ENCODE assay signal across 15 cellular contexts in genomic region chr2:45825001-45825651, GRCh38.
DNase-seq lines count a peak whose midpoint lies in the region; ATAC-seq and TF ChIP-seq lines count a peak whose summit lies in the region.
"Had no signal": no experiment of that assay in that cellular context is flagged by ENCODE, and none has a peak within 500 bp of the region (broad histone marks: within the 10 kb centered on the region; RNA-seq: fewer than 3 reads in every experiment).

No MANE protein-coding gene starts in this region.

- H3K4me1 ChIP-seq in mammary epithelial cell (ENCODE audit: insufficient read depth, low read length) (peaks cover 33% of the 10 kb centered on the region), transverse colon (peaks cover 3 to 18% (median 10%) of the 10 kb centered on the region in 4 donors)

- DNase-seq in MCF 10A (ENCODE audit: unreplicated experiment) (peak; percentile 18), mammary epithelial cell (no peak), NCI-H2107 treated with DMSO at 0.1 percent for 48 hours (lab: John Stamatoyannopoulos, UW; ENCODE audit: unreplicated experiment) (peak; percentile 46), glomerular visceral epithelial cell (ENCODE audit: extremely low spot score) (peak; percentile 67), transverse colon (no peak), mesothelial cell of epicardium (ENCODE audit: low spot score in 2 of 2, unreplicated experiment in 2 of 2) (no peak)
- DNase-seq in activated CD4-positive, alpha-beta T cell treated with anti-CD3 and anti-CD28 coated beads for 48 hours, result no peak
- DNase-seq: activated CD8-positive, alpha-beta T cell treated with anti-CD3 and anti-CD28 coated beads for 36 hours; activated gamma-delta T cell treated with Interleukin-2 at 50 U/mL for 16 hours; caudate nucleus; MV-4-11; NCI-H524; nucleus accumbens; upper lobe of right lung had no signal

- TF ChIP-seq CTCF in MCF 10A (IDR thresholded peaks at IDR 0.05; ENCODE audit: unreplicated experiment), result no peak
- TF ChIP-seq CTCF in mammary epithelial cell (conservative IDR thresholded peaks at IDR 0.05 in 1 of 2, IDR thresholded peaks at IDR 0.05 in 1 of 2; ENCODE audit: extremely low read depth in 1 of 2, insufficient read depth in 1 of 2, low read depth in 1 of 2, low read length in 2 of 2), result peak in 1 of 2 donors; percentile 33
- no peak for TF ChIP-seq CTCF in transverse colon (IDR thresholded peaks at IDR 0.05)
- TF ChIP-seq CTCF in mesothelial cell of epicardium (IDR thresholded peaks at IDR 0.05; ENCODE audit: unreplicated experiment), result no peak

- peaks cover 4% of the 10 kb centered on the region for H3K9me3 Mint-ChIP-seq in MCF 10A (ENCODE audit: unreplicated experiment)
- peaks cover 6% of the 10 kb centered on the region for H3K9me3 Mint-ChIP-seq in mesothelial cell of epicardium

- no peak overlapping the region for H3K27ac ChIP-seq in mammary epithelial cell (ENCODE audit: insufficient read depth, low read depth, low read length)
- H3K27ac ChIP-seq in transverse colon, result peak overlapping the region in 3 of 4 donors; percentile 8 to 76 (median 37)
- H3K27ac ChIP-seq: upper lobe of right lung had no signal

- WGBS in mammary epithelial cell (ENCODE audit: low coverage, missing lambda C conversion rate), result 87% methylated on average over 6 of the region's 6 CpGs
- 85 to 100% methylated on average over 2 to 6 of the region's 6 CpGs for WGBS in transverse colon (ENCODE audit: low coverage in 1 of 2), 2 donors

- BruUV-seq in MCF 10A (replicated peaks; lab: Mats Ljungman, UMichigan), result no TSS peak
- no TSS peak for BruUV-seq in mammary epithelial cell (replicated peaks; lab: Mats Ljungman, UMichigan)

- H3K27ac Mint-ChIP-seq in MCF 10A (ENCODE audit: low read depth, unreplicated experiment) (peak overlapping the region; percentile 74), mesothelial cell of epicardium (no peak overlapping the region)
- H3K27ac Mint-ChIP-seq: activated CD8-positive, alpha-beta T cell treated with anti-CD3 and anti-CD28 coated beads for 36 hours had no signal

- dilution Hi-C loops in mammary epithelial cell (cut with HindIII; ENCODE audit: low sequenced_read_pairs), result no loop called here

- no peak for TF ChIP-seq POLR2A in transverse colon (IDR thresholded peaks at IDR 0.05)

- H3K4me3 ChIP-seq in mammary epithelial cell (replicated peaks in 1 of 3; ENCODE audit: insufficient read depth in 1 of 3, low read depth in 2 of 3, low read length in 3 of 3) (no peak overlapping the region), transverse colon (no peak overlapping the region)
- H3K4me3 ChIP-seq: upper lobe of right lung had no signal

- H3K79me2 ChIP-seq in mammary epithelial cell (ENCODE audit: insufficient read depth, low read length), result no peaks in the 10 kb centered on the region

- no peak overlapping the region for H2AFZ ChIP-seq in mammary epithelial cell (ENCODE audit: low read depth, low read length)

- no peak overlapping the region for H3K4me3 Mint-ChIP-seq in MCF 10A (ENCODE audit: unreplicated experiment)
- no peak overlapping the region for H3K4me3 Mint-ChIP-seq in mesothelial cell of epicardium
- H3K4me3 Mint-ChIP-seq: activated CD8-positive, alpha-beta T cell treated with anti-CD3 and anti-CD28 coated beads for 36 hours had no signal

- POLR2A ChIA-PET in MCF 10A (lab: Yijun Ruan, JAX), result interaction anchor here (0.7 to 6.6 kb wide), 8 partner anchors 9 to 239 kb away, joined by 3 to 60 read pairs (median 4); no protein-coding TSS in a partner anchor

- TF ChIP-seq EP300 in transverse colon (IDR thresholded peaks at IDR 0.05; ENCODE audit: low read depth), result no peak

- H3K9ac ChIP-seq in mammary epithelial cell (ENCODE audit: insufficient read depth, low read length), result no peak overlapping the region

- H3K27me3 ChIP-seq in mammary epithelial cell (ENCODE audit: insufficient read depth, low read length) (no peaks in the 10 kb centered on the region), transverse colon (no peaks in the 10 kb centered on the region)
- H3K27me3 ChIP-seq: upper lobe of right lung had no signal

- peaks cover 22% of the 10 kb centered on the region for H3K36me3 Mint-ChIP-seq in MCF 10A (ENCODE audit: insufficient read depth, unreplicated experiment)
- peaks cover 5% of the 10 kb centered on the region for H3K36me3 Mint-ChIP-seq in mesothelial cell of epicardium

- CTCF ChIA-PET in MCF 10A (lab: Yijun Ruan, JAX) (interaction anchor here (0.6 to 4.3 kb wide), 14 partner anchors 20 to 211 kb away, joined by 3 to 15 read pairs (median 4); partner anchors contain the start of gene PRKCE), mammary epithelial cell (lab: Charles Lee; ENCODE audit: low non-redundant PET) (interaction anchor here (0.5 kb wide), 1 partner anchor 400 kb away, joined by 3 read pairs; no protein-coding TSS in a partner anchor)

- in situ Hi-C loops in mammary epithelial cell (cut with MboI; ENCODE audit: low sequenced_read_pairs in 2 of 2) (no loop called here), transverse colon (cut with MboI; ENCODE audit: low pct_ligation_motif_present in 1 of 4, low pct_unique_long_range_greater_than_20kb in 1 of 4, low sequenced_read_pairs in 3 of 4) (no loop called here)

- H3K9me3 ChIP-seq in mammary epithelial cell (replicated peaks; ENCODE audit: insufficient read depth, low read length) (no peaks in the 10 kb centered on the region), transverse colon (peaks cover under 1 to 2% of the 10 kb centered on the region in 2 donors)

- H3K4me1 Mint-ChIP-seq in MCF 10A (ENCODE audit: insufficient read depth, unreplicated experiment) (peaks cover 62% of the 10 kb centered on the region), mesothelial cell of epicardium (peaks cover 15% of the 10 kb centered on the region)

- H3K4me2 ChIP-seq in mammary epithelial cell (ENCODE audit: insufficient read depth, low read depth, low read length), result no peak overlapping the region

- no peak for ATAC-seq in GM21381 (IDR thresholded peaks at IDR 0.05; ENCODE audit: unreplicated experiment)
- ATAC-seq: activated CD8-positive, alpha-beta T cell treated with anti-CD3 and anti-CD28 coated beads for 36 hours; upper lobe of right lung had no signal

- H4K20me1 ChIP-seq in mammary epithelial cell (ENCODE audit: insufficient read depth, low read length), result no peaks in the 10 kb centered on the region

- H3K36me3 ChIP-seq in mammary epithelial cell (ENCODE audit: insufficient read depth, low read length) (no peaks in the 10 kb centered on the region), transverse colon (no peaks in the 10 kb centered on the region)
- H3K36me3 ChIP-seq: upper lobe of right lung had no signal

- intact Hi-C loops in MCF 10A (cut with micrococcal nuclease), result no loop called here
- intact Hi-C loops in mammary epithelial cell (cut with micrococcal nuclease), result no loop called here
- intact Hi-C loops in transverse colon (cut with DNase I; ENCODE audit: low total_unique reads), result loop anchor here (10.0 kb wide), 1 partner anchor 60 kb away; no protein-coding TSS in a partner anchor

- H3K27me3 Mint-ChIP-seq in MCF 10A (ENCODE audit: insufficient read depth, unreplicated experiment), result no peaks in the 10 kb centered on the region
- no peaks in the 10 kb centered on the region for H3K27me3 Mint-ChIP-seq in mesothelial cell of epicardium (ENCODE audit: low read depth)
- H3K27me3 Mint-ChIP-seq: activated CD8-positive, alpha-beta T cell treated with anti-CD3 and anti-CD28 coated beads for 36 hours had no signal

Comparison
In these comparisons a context has a peak if more than half of its experiments do, and no peak if none do; other contexts are left out.
1. DNase-seq: peak in MCF 10A (single experiment), NCI-H2107 treated with DMSO at 0.1 percent for 48 hours (single experiment) and glomerular visceral epithelial cell (single experiment); none in mammary epithelial cell (single experiment), transverse colon (single experiment), mesothelial cell of epicardium (0 of 2) and activated CD4-positive, alpha-beta T cell treated with anti-CD3 and anti-CD28 coated beads for 48 hours (single experiment).